9 cellular contexts compared by ENCODE assay signal in the genomic region with DNA sequence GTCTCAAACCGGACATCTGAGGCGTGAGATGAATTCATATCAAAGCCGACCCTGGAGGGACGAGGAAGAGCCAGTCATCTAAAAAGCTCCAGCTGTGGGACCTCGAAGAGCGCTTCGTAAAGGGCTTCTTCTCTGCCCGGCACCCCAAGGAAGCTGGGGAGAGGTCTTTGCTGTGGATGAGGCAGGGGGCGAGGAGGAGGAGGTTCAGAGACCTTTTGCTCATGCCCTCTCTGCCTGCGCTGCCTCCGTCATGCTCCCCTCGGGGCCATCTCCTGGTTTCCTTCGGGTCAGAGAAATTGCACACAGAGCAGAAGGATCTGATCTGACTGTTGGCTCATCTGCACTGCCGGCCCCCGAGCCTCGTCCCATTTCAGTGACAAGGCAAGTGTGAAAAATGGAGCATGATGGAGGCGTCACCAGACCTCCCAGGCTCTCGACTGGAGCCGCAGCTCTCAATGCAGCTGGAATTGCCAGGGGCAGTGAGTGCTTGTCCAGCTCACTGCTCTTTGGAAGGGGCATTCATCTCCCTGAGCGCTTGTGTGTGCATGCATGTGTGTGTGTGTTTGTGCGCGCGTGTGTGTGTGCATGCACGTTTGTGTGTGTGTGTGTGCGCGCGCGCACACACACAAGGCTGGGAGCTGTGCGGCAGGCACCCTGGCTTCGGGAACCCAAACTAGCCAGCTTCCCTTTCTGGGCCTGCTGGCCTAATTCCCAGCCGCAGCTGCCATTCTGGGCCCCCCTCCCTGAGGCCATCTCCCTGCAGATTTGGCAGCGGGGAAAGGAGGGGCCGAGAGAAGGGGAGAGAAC. TPM values are rescaled to one million over a fixed set of nuclear protein-coding genes. Genes with fewer than 3 reads are reported as not detected.
A peak's percentile ranks its signal among the peaks of the same experiment; 100 is the strongest.
DNase-seq lines count a peak whose midpoint lies in the region; ATAC-seq and TF ChIP-seq lines count a peak whose summit lies in the region.
"Had no signal": no experiment of that assay in that cellular context is flagged by ENCODE, and none has a peak within 500 bp of the region (broad histone marks: within the 10 kb centered on the region; RNA-seq: fewer than 3 reads in every experiment).

No MANE protein-coding gene starts in this region.

- no peak overlapping the region for H3K18ac ChIP-seq in mesendoderm (ENCODE audit: low read length)

- no peaks in the 10 kb centered on the region for H3K79me2 ChIP-seq in mesendoderm (ENCODE audit: control insufficient read depth, insufficient read depth, low read length)

- H3K27ac ChIP-seq in 22Rv1 (no peak overlapping the region), mesendoderm (ENCODE audit: low read depth, low read length) (no peak overlapping the region)

- peaks cover 25% of the 10 kb centered on the region for H3K4me1 Mint-ChIP-seq in activated T-cell treated with anti-CD3 and anti-CD28 coated beads, Interleukin-2, amount 50 U/mL, for 72 hours (ENCODE audit: low read depth)

- H3K4me3 ChIP-seq in mesendoderm (ENCODE audit: low read length), result no peak overlapping the region

- H3K9ac ChIP-seq in mesendoderm (ENCODE audit: low read length), result peak overlapping the region; percentile 9

- H4K8ac ChIP-seq in mesendoderm (ENCODE audit: low read depth, low read length), result no peak overlapping the region

- no CpG with 5 or more reads among the region's 33 CpGs for WGBS in mesendoderm (ENCODE audit: extremely low coverage, insufficient coverage, low lambda C conversion rate)

- no peak overlapping the region for H3K4ac ChIP-seq in mesendoderm (ENCODE audit: low read depth, low read length)

- peak; percentile 29 for TF ChIP-seq CTCF in 22Rv1 (IDR thresholded peaks at IDR 0.05)

- no peak overlapping the region for H3K56ac ChIP-seq in mesendoderm (ENCODE audit: low read length)

- H3K4me2 ChIP-seq in mesendoderm (ENCODE audit: low read length), result no peak overlapping the region

- no peak overlapping the region for H2BK5ac ChIP-seq in mesendoderm (ENCODE audit: low read length)

- no peak overlapping the region for H2AK5ac ChIP-seq in mesendoderm (ENCODE audit: low read length)

- DNase-seq in activated T-cell treated with anti-CD3 and anti-CD28 coated beads, Interleukin-2, amount 50 U/mL, for 72 hours, result no peak
- DNase-seq in mesendoderm (no peak), AG20443 (ENCODE audit: low spot score) (no peak), DMS153 (lab: John Stamatoyannopoulos, UW) (no peak), mesenteric fat pad (ENCODE audit: low spot score) (no peak)

- H3K27ac Mint-ChIP-seq in activated T-cell treated with anti-CD3 and anti-CD28 coated beads, Interleukin-2, amount 50 U/mL, for 72 hours, result no peak overlapping the region

- H3K27me3 Mint-ChIP-seq in activated T-cell treated with anti-CD3 and anti-CD28 coated beads, Interleukin-2, amount 50 U/mL, for 72 hours (ENCODE audit: low read depth), result peaks cover 70% of the 10 kb centered on the region

- no peaks in the 10 kb centered on the region for H3K4me1 ChIP-seq in mesendoderm (ENCODE audit: control insufficient read depth, low read depth, low read length)

- no peaks in the 10 kb centered on the region for H3K79me1 ChIP-seq in mesendoderm (ENCODE audit: low read length)

- H3K4me3 Mint-ChIP-seq in activated T-cell treated with anti-CD3 and anti-CD28 coated beads, Interleukin-2, amount 50 U/mL, for 72 hours, result peak overlapping the region; percentile 44 to 81

- no peak overlapping the region for H2BK15ac ChIP-seq in mesendoderm (replicated peaks; ENCODE audit: low read depth)

- no peak overlapping the region for H3K23ac ChIP-seq in mesendoderm (ENCODE audit: low read length)

- no peak overlapping the region for H2BK120ac ChIP-seq in mesendoderm (ENCODE audit: low read depth, low read length)

- H3K36me3 Mint-ChIP-seq in activated T-cell treated with anti-CD3 and anti-CD28 coated beads, Interleukin-2, amount 50 U/mL, for 72 hours (ENCODE audit: insufficient read depth in 2 of 2), result no peaks in the 10 kb centered on the region

- peak; percentile 10 for ATAC-seq in GM19043 (IDR thresholded peaks at IDR 0.05; ENCODE audit: low read depth, unreplicated experiment)
- ATAC-seq in activated T-cell treated with anti-CD3 and anti-CD28 coated beads, Interleukin-2, amount 50 U/mL, for 72 hours (replicated peaks in 1 of 2), result peak; percentile 4 to 10
- no peak for ATAC-seq in GM18517 (IDR thresholded peaks at IDR 0.05; ENCODE audit: unreplicated experiment)

- no peak overlapping the region for H4K5ac ChIP-seq in mesendoderm (ENCODE audit: low read length)

- no peaks in the 10 kb centered on the region for H3K36me3 ChIP-seq in mesendoderm (ENCODE audit: control insufficient read depth, insufficient read depth, low read length)

- no peaks in the 10 kb centered on the region for H3K9me3 Mint-ChIP-seq in activated T-cell treated with anti-CD3 and anti-CD28 coated beads, Interleukin-2, amount 50 U/mL, for 72 hours

- H3K27me3 ChIP-seq in mesendoderm (ENCODE audit: insufficient read depth, low read length, poor library complexity), result no peaks in the 10 kb centered on the region

RNA-seq across cellular contexts. Expression of gene CABP1, which starts 9.2 kb away (rescaled TPM):
- total RNA-seq in activated T-cell treated with anti-CD3 and anti-CD28 coated beads, Interleukin-2, amount 50 U/mL, for 72 hours, result 1 to 10 TPM in 1 of 2 donors, not detected in 1; 1.2 TPM
- 0.62 TPM for polyA plus RNA-seq in mesendoderm (2013, experiment 1 of 2)
- polyA plus RNA-seq in mesendoderm (2013, experiment 2 of 2), result 0.67 TPM
- total RNA-seq in mesenteric fat pad, result 5.5 TPM
- total RNA-seq: bronchial epithelial cell had no signal

RNA-seq across cellular contexts. Expression of gene MLEC, which starts 37.3 kb away (rescaled TPM):
- 10 to 100 TPM; 75.7 to 88.9 TPM for total RNA-seq in activated T-cell treated with anti-CD3 and anti-CD28 coated beads, Interleukin-2, amount 50 U/mL, for 72 hours
- 82.7 TPM for polyA plus RNA-seq in mesendoderm (2013, experiment 1 of 2)
- polyA plus RNA-seq in mesendoderm (2013, experiment 2 of 2), result 85.1 TPM
- 154 TPM for total RNA-seq in mesenteric fat pad
